In the genomic region with DNA sequence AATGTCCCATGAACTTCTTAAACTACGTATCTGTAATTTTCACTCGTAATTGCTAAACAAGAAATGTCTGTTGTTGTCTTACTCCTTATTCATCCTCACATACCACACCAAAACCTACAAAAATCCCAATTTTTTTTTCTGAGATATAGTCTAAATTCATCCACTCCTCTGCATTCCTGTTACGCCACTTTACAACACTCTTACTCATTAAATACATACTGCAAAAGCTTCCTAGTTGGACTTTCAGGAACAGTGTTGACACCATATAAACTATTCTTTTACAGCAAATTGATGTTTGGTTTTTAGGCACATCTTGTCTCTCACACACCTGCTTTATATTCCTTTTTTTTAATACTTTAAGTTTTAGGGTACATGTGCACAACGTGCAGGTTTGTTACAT, we compare ENCODE assay signal across 9 cellular contexts.
"Had no signal": no experiment of that assay in that cellular context is flagged by ENCODE, and none has a peak within 500 bp of the region (broad histone marks: within the 10 kb centered on the region; RNA-seq: fewer than 3 reads in every experiment).

No MANE protein-coding gene starts in this region.

- ATAC-seq: GM23338, HCT116 had no signal

- H3K4me2 ChIP-seq: GM23338 had no signal

- H3K9ac ChIP-seq: GM23248 had no signal

- H3K4me1 ChIP-seq: HAP-1 had no signal

- H3K36me3 ChIP-seq: HAP-1 had no signal

- H3K4me3 ChIP-seq: GM23248, GM23338, HAP-1 had no signal

- H2AFZ ChIP-seq: GM23248, GM23338 had no signal

- H3K27ac ChIP-seq: GM23248 had no signal

- DNase-seq: GM23248, GOT3, H7, H9, HCEC 1CT, HFFc6 had no signal

- H3K9me3 ChIP-seq: HAP-1 had no signal
